ENCODE assay signal across 17 cellular contexts in genomic region chr21:45408271-45408791, GRCh38. TPM values are rescaled to one million over a fixed set of nuclear protein-coding genes. Genes with fewer than 3 reads are reported as not detected.
DNase-seq lines count a peak whose midpoint lies in the region; ATAC-seq, FAIRE-seq and TF ChIP-seq lines count a peak whose summit lies in the region.
"Had no signal": no experiment of that assay in that cellular context is flagged by ENCODE, and none has a peak within 500 bp of the region (broad histone marks: within the 10 kb centered on the region; RNA-seq: fewer than 3 reads in every experiment).

No MANE protein-coding gene starts in this region.

- no peak overlapping the region for H3K4me3 ChIP-seq in HUES48 (ENCODE audit: low read depth, low read length)
- no peak overlapping the region for H3K4me3 ChIP-seq in astrocyte (ENCODE audit: insufficient read depth, low read depth, low read length)
- peak overlapping the region; percentile 24; the same call in 1 of the 2 replicates for H3K4me3 ChIP-seq in iPS-18c (ENCODE audit: insufficient read depth, low read depth, low read length)
- H3K4me3 ChIP-seq: pancreas had no signal

- DNase-seq in astrocyte (ENCODE audit: low read depth) (no peak), progenitor cell of endocrine pancreas (ENCODE audit: low spot score, unreplicated experiment) (no peak), iPS-NIHi11 (ENCODE audit: low spot score) (no peak), endothelial cell (ENCODE audit: low spot score) (no peak), AG08396 (ENCODE audit: low spot score) (no peak)
- DNase-seq: activated CD8-positive, alpha-beta T cell treated with anti-CD3 and anti-CD28 coated beads for 36 hours; amniotic stem cell; cortex of kidney; kidney glomerular epithelial cell; NCI-H1092; stimulated activated CD4-positive, alpha-beta T cell treated with anti-CD3 and anti-CD28 coated beads, Interleukin-15, amount 100 ng/mL, for 24 hours had no signal

- H3K36me3 ChIP-seq in HUES48 (ENCODE audit: control insufficient read depth, insufficient read depth, low read length) (peaks cover 3% of the 10 kb centered on the region; the same call in 1 of the 2 replicates), astrocyte (ENCODE audit: insufficient read depth, low read length) (no peaks in the 10 kb centered on the region)
- H3K36me3 ChIP-seq: pancreas had no signal

- FAIRE-seq in astrocyte (lab: Jason Lieb, UNC): no peak
- FAIRE-seq: D721Med, pancreas had no signal

- peaks cover 67% of the 10 kb centered on the region for H4K20me1 ChIP-seq in astrocyte (ENCODE audit: insufficient read depth, low read length)

- H2AFZ ChIP-seq in astrocyte (ENCODE audit: low read depth, low read length): no peak overlapping the region

- H3K27ac Mint-ChIP-seq in astrocyte (ENCODE audit: unreplicated experiment): no peak overlapping the region
- peak overlapping the region; percentile 77 for H3K27ac Mint-ChIP-seq in progenitor cell of endocrine pancreas
- no peak overlapping the region for H3K27ac Mint-ChIP-seq in endothelial cell (ENCODE audit: unreplicated experiment)
- H3K27ac Mint-ChIP-seq: activated CD8-positive, alpha-beta T cell treated with anti-CD3 and anti-CD28 coated beads for 36 hours; IgD-negative memory B cell had no signal

- H3K27me3 Mint-ChIP-seq in astrocyte (ENCODE audit: low read depth, unreplicated experiment): no peaks in the 10 kb centered on the region
- H3K27me3 Mint-ChIP-seq in progenitor cell of endocrine pancreas: peaks cover 10% of the 10 kb centered on the region
- peaks cover 11% of the 10 kb centered on the region for H3K27me3 Mint-ChIP-seq in endothelial cell (ENCODE audit: unreplicated experiment)

- H3K4me1 ChIP-seq in HUES48 (ENCODE audit: control insufficient read depth, insufficient read depth, low read length) (peaks cover 55% of the 10 kb centered on the region), astrocyte (ENCODE audit: insufficient read depth, low read length) (peaks cover 42% of the 10 kb centered on the region)

- H3K9ac ChIP-seq in HUES48 (ENCODE audit: low read depth, low read length) (no peak overlapping the region), astrocyte (ENCODE audit: low read length) (no peak overlapping the region)

- H3K36me3 Mint-ChIP-seq in astrocyte (ENCODE audit: low read depth, unreplicated experiment) (peaks cover 6% of the 10 kb centered on the region), progenitor cell of endocrine pancreas (ENCODE audit: insufficient read depth) (no peaks in the 10 kb centered on the region), endothelial cell (ENCODE audit: low read depth, unreplicated experiment) (peaks cover 2% of the 10 kb centered on the region)
- H3K36me3 Mint-ChIP-seq: IgD-negative memory B cell had no signal

- no peak for ATAC-seq in HG02798 (IDR thresholded peaks at IDR 0.05; ENCODE audit: poor library complexity, unreplicated experiment)
- ATAC-seq: activated CD8-positive, alpha-beta T cell treated with anti-CD3 and anti-CD28 coated beads for 36 hours; pancreas had no signal

- H3K27me3 ChIP-seq in HUES48 (ENCODE audit: control insufficient read depth, insufficient read depth, low read length) (peaks cover 4% of the 10 kb centered on the region), astrocyte (ENCODE audit: insufficient read depth, low read length) (no peaks in the 10 kb centered on the region)

- H3K4me1 Mint-ChIP-seq in astrocyte (ENCODE audit: low read depth, unreplicated experiment): peaks cover 41% of the 10 kb centered on the region
- peaks cover 57% of the 10 kb centered on the region for H3K4me1 Mint-ChIP-seq in progenitor cell of endocrine pancreas (ENCODE audit: low read depth)
- peaks cover 23% of the 10 kb centered on the region for H3K4me1 Mint-ChIP-seq in endothelial cell (ENCODE audit: unreplicated experiment)

- H3K79me2 ChIP-seq in astrocyte (ENCODE audit: insufficient read depth, low read length): peaks cover 69% of the 10 kb centered on the region

- TF ChIP-seq CTCF in astrocyte (IDR thresholded peaks at IDR 0.05; ENCODE audit: insufficient read depth, low read depth, low read length) (no peak), progenitor cell of endocrine pancreas (IDR thresholded peaks at IDR 0.05; ENCODE audit: unreplicated experiment) (no peak), endothelial cell (IDR thresholded peaks at IDR 0.05; ENCODE audit: unreplicated experiment) (no peak)

- H3K9me3 Mint-ChIP-seq in astrocyte (ENCODE audit: unreplicated experiment) (peaks cover 2% of the 10 kb centered on the region), progenitor cell of endocrine pancreas (ENCODE audit: low read depth) (no peaks in the 10 kb centered on the region), endothelial cell (ENCODE audit: unreplicated experiment) (no peaks in the 10 kb centered on the region)
- H3K9me3 Mint-ChIP-seq: activated CD8-positive, alpha-beta T cell treated with anti-CD3 and anti-CD28 coated beads for 36 hours had no signal

- H3K27ac ChIP-seq in HUES48 (ENCODE audit: low read depth, low read length): peak overlapping the region; percentile 88
- no peak overlapping the region for H3K27ac ChIP-seq in astrocyte (ENCODE audit: low read depth, low read length)
- H3K27ac ChIP-seq: pancreas had no signal

- no peak overlapping the region for H3K4me2 ChIP-seq in astrocyte (ENCODE audit: low read length)

- H3K9me3 ChIP-seq in HUES48 (ENCODE audit: control insufficient read depth, insufficient read depth, low read length) (no peaks in the 10 kb centered on the region), astrocyte (ENCODE audit: insufficient read depth, low read depth, low read length) (no peaks in the 10 kb centered on the region), iPS-18c (ENCODE audit: control insufficient read depth, insufficient read depth, low read length) (no peaks in the 10 kb centered on the region)
- H3K9me3 ChIP-seq: pancreas had no signal

- H3K4me3 Mint-ChIP-seq in astrocyte (ENCODE audit: unreplicated experiment) (peak overlapping the region; percentile 94), progenitor cell of endocrine pancreas (ENCODE audit: low read depth) (peak overlapping the region; percentile 69), endothelial cell (ENCODE audit: unreplicated experiment) (no peak overlapping the region)
- H3K4me3 Mint-ChIP-seq: activated CD8-positive, alpha-beta T cell treated with anti-CD3 and anti-CD28 coated beads for 36 hours; IgD-negative memory B cell had no signal

RNA-seq across cellular contexts. Expression of gene COL18A1, which starts 3.4 kb away (rescaled TPM):
- total RNA-seq in astrocyte (616 and 692 TPM in 2 replicates), progenitor cell of endocrine pancreas (271 TPM in 2 replicates), endothelial cell (ENCODE audit: unreplicated experiment) (61.1 TPM)
